In the genomic region with DNA sequence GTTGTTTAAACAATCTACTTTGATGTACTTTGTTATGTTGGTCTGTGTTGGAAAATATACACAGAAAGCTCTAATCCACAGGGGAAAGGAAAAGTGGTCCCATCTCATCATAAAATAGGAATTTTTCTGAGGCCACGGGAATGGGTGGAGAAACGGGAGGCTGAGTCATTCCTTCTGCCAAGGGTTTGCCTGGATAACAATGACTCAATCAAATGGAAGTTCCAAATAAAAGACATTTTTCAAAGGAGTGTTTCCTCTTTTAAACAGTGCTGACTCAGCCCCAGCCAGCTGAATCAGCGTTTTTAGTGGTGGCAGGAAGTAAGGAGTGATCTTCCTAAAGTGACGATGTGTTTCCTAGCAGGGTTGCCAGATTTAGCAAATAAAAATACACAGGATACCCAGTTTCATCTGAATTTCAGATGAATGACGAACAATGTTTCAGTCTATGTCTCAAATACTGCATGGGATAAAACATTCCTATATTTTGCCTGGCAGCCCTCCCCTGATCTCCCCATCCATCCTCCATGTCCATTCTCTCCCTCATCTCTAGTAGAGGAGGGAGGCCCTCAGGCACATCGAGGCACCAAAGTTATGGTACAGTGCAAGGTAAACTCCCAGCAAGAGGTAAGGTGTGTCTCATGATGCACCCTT, we compare ENCODE assay signal across 8 cellular contexts.
DNase-seq lines count a peak whose midpoint lies in the region; ATAC-seq and TF ChIP-seq lines count a peak whose summit lies in the region.

No MANE protein-coding gene starts in this region.

- peaks cover 14% of the 10 kb centered on the region for H3K36me3 Mint-ChIP-seq in activated T-helper 1 cell treated with anti-CD3 and anti-CD28 coated beads, Interleukin-12 subunit alpha, Interleukin-12 subunit beta, Interleukin-2, Interleukin-4 antibody, amounts not matched to agents 30 ng/mL and 10 ng/mL and 1 ng/mL, durations not matched to agents 14 hours and 24 hours and 36 hours (ENCODE audit: low read depth)
- no peaks in the 10 kb centered on the region for H3K36me3 Mint-ChIP-seq in endodermal cell (ENCODE audit: low read depth)

- H3K27ac Mint-ChIP-seq in activated T-helper 1 cell treated with anti-CD3 and anti-CD28 coated beads, Interleukin-12 subunit alpha, Interleukin-12 subunit beta, Interleukin-2, Interleukin-4 antibody, amounts not matched to agents 30 ng/mL and 10 ng/mL and 1 ng/mL, durations not matched to agents 14 hours and 24 hours and 36 hours = peak overlapping the region; percentile 3
- no peak overlapping the region for H3K27ac Mint-ChIP-seq in endodermal cell

- no peaks in the 10 kb centered on the region for H3K4me1 ChIP-seq in endodermal cell (ENCODE audit: control insufficient read depth, insufficient read depth, low read length)

- no peaks in the 10 kb centered on the region for H3K36me3 ChIP-seq in endodermal cell (ENCODE audit: control insufficient read depth, insufficient read depth, low read length)

- WGBS in endodermal cell (ENCODE audit: insufficient coverage in 1 of 2, insufficient read length in 1 of 2), 2 experiments = 87 to 89% methylated on average over 5 to 6 of the region's 6 CpGs

- no peaks in the 10 kb centered on the region for H3K27me3 ChIP-seq in endodermal cell (ENCODE audit: control insufficient read depth, insufficient read depth, low read length, poor library complexity, severe bottlenecking)

- H3K27ac ChIP-seq in endodermal cell (ENCODE audit: low read depth, low read length) = no peak overlapping the region

- no peak for TF ChIP-seq CTCF in endodermal cell (conservative IDR thresholded peaks at IDR 0.05)

- H3K4me3 Mint-ChIP-seq in activated T-helper 1 cell treated with anti-CD3 and anti-CD28 coated beads, Interleukin-12 subunit alpha, Interleukin-12 subunit beta, Interleukin-2, Interleukin-4 antibody, amounts not matched to agents 30 ng/mL and 10 ng/mL and 1 ng/mL, durations not matched to agents 14 hours and 24 hours and 36 hours = no peak overlapping the region
- H3K4me3 Mint-ChIP-seq in endodermal cell = no peak overlapping the region

- intact Hi-C loops in activated T-helper 1 cell treated with anti-CD3 and anti-CD28 coated beads, Interleukin-12 subunit alpha, Interleukin-12 subunit beta, Interleukin-2, Interleukin-4 antibody, amounts not matched to agents 30 ng/mL and 10 ng/mL and 1 ng/mL, durations not matched to agents 14 hours and 24 hours and 36 hours (cut with micrococcal nuclease) = loop anchor here (10.0 kb wide), 1 partner anchor 341 kb away; a partner anchor contains a TSS
- intact Hi-C loops in Right ventricle myocardium inferior (cut with DNase I) = loop anchor here (5.0 kb wide), 2 partner anchors 51 to 151 kb away; no protein-coding TSS in a partner anchor

- no peak for ATAC-seq in Right ventricle myocardium inferior
- ATAC-seq in GM18498 (IDR thresholded peaks at IDR 0.05; ENCODE audit: unreplicated experiment) = no peak

- H3K9me3 ChIP-seq in endodermal cell (ENCODE audit: control insufficient read depth, low read length) = no peaks in the 10 kb centered on the region

- H3K27me3 Mint-ChIP-seq in activated T-helper 1 cell treated with anti-CD3 and anti-CD28 coated beads, Interleukin-12 subunit alpha, Interleukin-12 subunit beta, Interleukin-2, Interleukin-4 antibody, amounts not matched to agents 30 ng/mL and 10 ng/mL and 1 ng/mL, durations not matched to agents 14 hours and 24 hours and 36 hours (ENCODE audit: insufficient read depth) = no peaks in the 10 kb centered on the region
- no peaks in the 10 kb centered on the region for H3K27me3 Mint-ChIP-seq in endodermal cell (ENCODE audit: insufficient read depth)

- H3K4me3 ChIP-seq in endodermal cell (ENCODE audit: low read length) = no peak overlapping the region

- H3K4me1 Mint-ChIP-seq in activated T-helper 1 cell treated with anti-CD3 and anti-CD28 coated beads, Interleukin-12 subunit alpha, Interleukin-12 subunit beta, Interleukin-2, Interleukin-4 antibody, amounts not matched to agents 30 ng/mL and 10 ng/mL and 1 ng/mL, durations not matched to agents 14 hours and 24 hours and 36 hours (ENCODE audit: low read depth) = peaks cover 63% of the 10 kb centered on the region
- no peaks in the 10 kb centered on the region for H3K4me1 Mint-ChIP-seq in endodermal cell

- H3K9me3 Mint-ChIP-seq in activated T-helper 1 cell treated with anti-CD3 and anti-CD28 coated beads, Interleukin-12 subunit alpha, Interleukin-12 subunit beta, Interleukin-2, Interleukin-4 antibody, amounts not matched to agents 30 ng/mL and 10 ng/mL and 1 ng/mL, durations not matched to agents 14 hours and 24 hours and 36 hours = no peaks in the 10 kb centered on the region
- H3K9me3 Mint-ChIP-seq in endodermal cell = no peaks in the 10 kb centered on the region

- H3K9ac ChIP-seq in endodermal cell (ENCODE audit: extremely low read depth, low read length, poor library complexity, severe bottlenecking) = no peak overlapping the region

- DNase-seq in activated naive CD4-positive, alpha-beta T cell treated with Interleukin-2 at 50 U/mL for 16 hours = peak; percentile 17
- no peak for DNase-seq in activated naive CD4-positive, alpha-beta T cell (lab: John Stamatoyannopoulos, UW)
- DNase-seq in activated T-helper 1 cell treated with anti-CD3 and anti-CD28 coated beads, Interleukin-12 subunit alpha, Interleukin-12 subunit beta, Interleukin-2, Interleukin-4 antibody, amounts not matched to agents 30 ng/mL and 10 ng/mL and 1 ng/mL, durations not matched to agents 14 hours and 24 hours and 36 hours (ENCODE audit: low spot score) = no peak
- DNase-seq in Right ventricle myocardium inferior (ENCODE audit: missing footprints) (peak; percentile 76), putamen (ENCODE audit: low spot score) (peak; percentile 66), endodermal cell (no peak), AML-193 (lab: John Stamatoyannopoulos, UW) (no peak)

Comparison
In these comparisons a context has a peak if more than half of its experiments do, and no peak if none do; other contexts are left out.
1. DNase-seq: peak in activated naive CD4-positive, alpha-beta T cell treated with Interleukin-2 at 50 U/mL for 16 hours (single experiment), Right ventricle myocardium inferior (single experiment) and putamen (single experiment); none in activated naive CD4-positive, alpha-beta T cell (0 of 4), activated T-helper 1 cell treated with anti-CD3 and anti-CD28 coated beads, Interleukin-12 subunit alpha, Interleukin-12 subunit beta, Interleukin-2, Interleukin-4 antibody, amounts not matched to agents 30 ng/mL and 10 ng/mL and 1 ng/mL, durations not matched to agents 14 hours and 24 hours and 36 hours (single experiment), endodermal cell (single experiment) and AML-193 (0 of 2).